ENCODE assay signal across 31 cellular contexts in genomic region chr1:223323491-223324484, GRCh38. TPM values are rescaled to one million over a fixed set of nuclear protein-coding genes. Genes with fewer than 3 reads are reported as not detected.
DNase-seq lines count a peak whose midpoint lies in the region; ATAC-seq and TF ChIP-seq lines count a peak whose summit lies in the region.
"Had no signal": no experiment of that assay in that cellular context is flagged by ENCODE, and none has a peak within 500 bp of the region (broad histone marks: within the 10 kb centered on the region; RNA-seq: fewer than 3 reads in every experiment).

No MANE protein-coding gene starts in this region.

- H3K9me3 Mint-ChIP-seq in activated CD4-positive, alpha-beta memory T cell treated with anti-CD3 and anti-CD28 coated beads for 36 hours, result no peaks in the 10 kb centered on the region
- peaks cover 2% of the 10 kb centered on the region for H3K9me3 Mint-ChIP-seq in activated CD4-positive, alpha-beta memory T cell treated with anti-CD3 and anti-CD28 coated beads, Interleukin-2, amount 10 ng/mL, durations not matched to agents 7 days and 5 days
- H3K9me3 Mint-ChIP-seq in activated CD8-positive, alpha-beta T cell treated with anti-CD3 and anti-CD28 coated beads for 36 hours, result no peaks in the 10 kb centered on the region

- POLR2A ChIA-PET in activated CD4-positive, alpha-beta memory T cell treated with anti-CD3 and anti-CD28 coated beads for 36 hours (lab: Charles Lee), result no interaction called here
- POLR2A ChIA-PET in activated CD4-positive, alpha-beta memory T cell treated with anti-CD3 and anti-CD28 coated beads, Interleukin-2, amount 10 ng/mL, durations not matched to agents 7 days and 5 days (lab: Charles Lee), result no interaction called here
- POLR2A ChIA-PET in activated CD8-positive, alpha-beta T cell treated with anti-CD3 and anti-CD28 coated beads for 36 hours (lab: Charles Lee), result no interaction called here

- CTCF ChIA-PET in activated CD4-positive, alpha-beta memory T cell treated with anti-CD3 and anti-CD28 coated beads for 36 hours (lab: Charles Lee), result interaction anchor here (0.7 to 1.6 kb wide), 2 partner anchors 9 to 173 kb away, joined by 3 to 5 read pairs; no protein-coding TSS in a partner anchor
- CTCF ChIA-PET in activated CD4-positive, alpha-beta memory T cell treated with anti-CD3 and anti-CD28 coated beads, Interleukin-2, amount 10 ng/mL, durations not matched to agents 7 days and 5 days (lab: Charles Lee), result interaction anchor here (1.2 kb wide), 1 partner anchor 200 kb away, joined by 3 read pairs; no protein-coding TSS in a partner anchor
- CTCF ChIA-PET in activated CD8-positive, alpha-beta T cell treated with anti-CD3 and anti-CD28 coated beads for 36 hours (lab: Charles Lee), result interaction anchor here (0.8 to 1.5 kb wide), 5 partner anchors 17 to 333 kb away, joined by 3 to 5 read pairs (median 3); no protein-coding TSS in a partner anchor

- H3K4me1 ChIP-seq in DND-41 (ENCODE audit: insufficient read depth, low read length), result peaks cover 26% of the 10 kb centered on the region
- H3K4me1 ChIP-seq: A549, left lung, Peyer's patch, stomach, tibial artery, vagina had no signal

- H3K4me1 Mint-ChIP-seq in activated CD4-positive, alpha-beta memory T cell treated with anti-CD3 and anti-CD28 coated beads for 36 hours (ENCODE audit: low read depth), result peaks cover 15% of the 10 kb centered on the region
- no peaks in the 10 kb centered on the region for H3K4me1 Mint-ChIP-seq in activated CD4-positive, alpha-beta memory T cell treated with anti-CD3 and anti-CD28 coated beads, Interleukin-2, amount 10 ng/mL, durations not matched to agents 7 days and 5 days
- H3K4me1 Mint-ChIP-seq in activated CD8-positive, alpha-beta T cell treated with anti-CD3 and anti-CD28 coated beads for 36 hours (ENCODE audit: low read depth), result peaks cover 16% of the 10 kb centered on the region
- H3K4me1 Mint-ChIP-seq: memory B cell, neural crest cell had no signal

- H4K20me1 ChIP-seq in DND-41 (ENCODE audit: insufficient read depth, low read length), result no peaks in the 10 kb centered on the region

- no peaks in the 10 kb centered on the region for H3K79me2 ChIP-seq in DND-41 (ENCODE audit: insufficient read depth, low read length)
- H3K79me2 ChIP-seq: parathyroid adenoma had no signal

- H3K4me3 Mint-ChIP-seq in activated CD4-positive, alpha-beta memory T cell treated with anti-CD3 and anti-CD28 coated beads for 36 hours, result no peak overlapping the region
- H3K4me3 Mint-ChIP-seq in activated CD4-positive, alpha-beta memory T cell treated with anti-CD3 and anti-CD28 coated beads, Interleukin-2, amount 10 ng/mL, durations not matched to agents 7 days and 5 days, result no peak overlapping the region
- H3K4me3 Mint-ChIP-seq in activated CD8-positive, alpha-beta T cell treated with anti-CD3 and anti-CD28 coated beads for 36 hours, result no peak overlapping the region
- H3K4me3 Mint-ChIP-seq: memory B cell, neural crest cell had no signal

- ATAC-seq in DND-41 (ENCODE audit: insufficient read depth, low read depth) (peak; percentile 81), omental fat pad (ENCODE audit: low FRiP score) (peak; percentile 28), HG02852 (IDR thresholded peaks at IDR 0.05; ENCODE audit: unreplicated experiment) (no peak)
- peak; percentile 87 for ATAC-seq in activated CD8-positive, alpha-beta T cell treated with anti-CD3 and anti-CD28 coated beads for 36 hours
- ATAC-seq: A549, left lung had no signal

- no peak overlapping the region for H3K27ac Mint-ChIP-seq in activated CD4-positive, alpha-beta memory T cell treated with anti-CD3 and anti-CD28 coated beads for 36 hours
- H3K27ac Mint-ChIP-seq in activated CD4-positive, alpha-beta memory T cell treated with anti-CD3 and anti-CD28 coated beads, Interleukin-2, amount 10 ng/mL, durations not matched to agents 7 days and 5 days, result no peak overlapping the region
- H3K27ac Mint-ChIP-seq in activated CD8-positive, alpha-beta T cell treated with anti-CD3 and anti-CD28 coated beads for 36 hours, result no peak overlapping the region
- H3K27ac Mint-ChIP-seq: memory B cell had no signal

- H3K27me3 Mint-ChIP-seq in activated CD4-positive, alpha-beta memory T cell treated with anti-CD3 and anti-CD28 coated beads for 36 hours, result no peaks in the 10 kb centered on the region
- no peaks in the 10 kb centered on the region for H3K27me3 Mint-ChIP-seq in activated CD4-positive, alpha-beta memory T cell treated with anti-CD3 and anti-CD28 coated beads, Interleukin-2, amount 10 ng/mL, durations not matched to agents 7 days and 5 days
- no peaks in the 10 kb centered on the region for H3K27me3 Mint-ChIP-seq in activated CD8-positive, alpha-beta T cell treated with anti-CD3 and anti-CD28 coated beads for 36 hours

- H3K36me3 Mint-ChIP-seq in activated CD4-positive, alpha-beta memory T cell treated with anti-CD3 and anti-CD28 coated beads for 36 hours, result peaks cover 4% of the 10 kb centered on the region
- H3K36me3 Mint-ChIP-seq in activated CD4-positive, alpha-beta memory T cell treated with anti-CD3 and anti-CD28 coated beads, Interleukin-2, amount 10 ng/mL, durations not matched to agents 7 days and 5 days (ENCODE audit: low read depth), result no peaks in the 10 kb centered on the region
- H3K36me3 Mint-ChIP-seq in activated CD8-positive, alpha-beta T cell treated with anti-CD3 and anti-CD28 coated beads for 36 hours (ENCODE audit: low read depth), result no peaks in the 10 kb centered on the region
- H3K36me3 Mint-ChIP-seq: memory B cell had no signal

- H3K36me3 ChIP-seq in DND-41 (ENCODE audit: insufficient read depth, low read length), result no peaks in the 10 kb centered on the region
- H3K36me3 ChIP-seq: left lung, Peyer's patch, stomach, tibial artery, vagina had no signal

- H3K9ac ChIP-seq in DND-41 (ENCODE audit: low read depth, low read length), result no peak overlapping the region
- H3K9ac ChIP-seq: parathyroid adenoma had no signal

- intact Hi-C loops in activated CD4-positive, alpha-beta memory T cell treated with anti-CD3 and anti-CD28 coated beads for 36 hours (cut with micrococcal nuclease), result no loop called here
- intact Hi-C loops in activated CD8-positive, alpha-beta T cell treated with anti-CD3 and anti-CD28 coated beads for 36 hours (cut with micrococcal nuclease), result no loop called here

- peak overlapping the region; percentile 55 for H3K4me2 ChIP-seq in DND-41 (ENCODE audit: insufficient read depth, low read length)
- H3K4me2 ChIP-seq: A549 had no signal

- H2AFZ ChIP-seq in DND-41 (ENCODE audit: low read depth, low read length), result peak overlapping the region; percentile 43; the same call in 1 of the 2 replicates
- H2AFZ ChIP-seq: parathyroid adenoma had no signal

- H3K27me3 ChIP-seq in DND-41 (ENCODE audit: insufficient read depth, low read length, poor library complexity), result no peaks in the 10 kb centered on the region
- H3K27me3 ChIP-seq: left lung, Peyer's patch, stomach, tibial artery, vagina had no signal

- H3K9me3 ChIP-seq in DND-41 (ENCODE audit: insufficient read depth, low read length, severe bottlenecking), result no peaks in the 10 kb centered on the region
- H3K9me3 ChIP-seq: A549, left lung, Peyer's patch, stomach, tibial artery, vagina had no signal

- peak; percentile 16 for DNase-seq in activated CD4-positive, alpha-beta memory T cell treated with anti-CD3 and anti-CD28 coated beads for 36 hours
- DNase-seq in activated CD4-positive, alpha-beta memory T cell treated with anti-CD3 and anti-CD28 coated beads, Interleukin-2, amount 10 ng/mL, durations not matched to agents 7 days and 5 days, result no peak
- DNase-seq in DND-41, result peak; percentile 52
- peak; percentile 40 for DNase-seq in activated CD8-positive, alpha-beta T cell treated with anti-CD3 and anti-CD28 coated beads for 36 hours
- DNase-seq in omental fat pad (ENCODE audit: low spot score), result no peak
- no peak for DNase-seq in globus pallidus (ENCODE audit: low spot score)
- DNase-seq in islet precursor cell, result no peak
- DNase-seq: activated CD8-positive, alpha-beta memory T cell treated with anti-CD3 and anti-CD28 coated beads, Interleukin-2, amount 50 U/mL, for 4 hours; AML-193; DMS153; effector memory CD4-positive, alpha-beta T cell; glutamatergic neuron; KBM-7; left lung; NCI-H1417 treated with DMSO at 0.1 percent for 48 hours; NCI-H748 treated with DMSO at 0.1 percent for 48 hours; Peyer's patch; retina; SHP77; stomach; T-helper 9 cell; tibial artery had no signal

- peak overlapping the region; percentile 71 for H3K27ac ChIP-seq in DND-41 (ENCODE audit: low read length)
- H3K27ac ChIP-seq: A549, coronary artery, left lung, parathyroid adenoma, Peyer's patch, skin epidermis, stomach, tibial artery, vagina had no signal

- TF ChIP-seq CTCF in DND-41 (IDR thresholded peaks at IDR 0.05; ENCODE audit: borderline replicate concordance, extremely low read depth, low read length, poor library complexity, severe bottlenecking), result no peak
- no peak for TF ChIP-seq CTCF in activated CD8-positive, alpha-beta T cell treated with anti-CD3 and anti-CD28 coated beads for 36 hours (IDR thresholded peaks at IDR 0.05)
- no peak for TF ChIP-seq CTCF in omental fat pad (IDR thresholded peaks at IDR 0.05)

- H3K4me3 ChIP-seq in DND-41 (ENCODE audit: low read depth in 1 of 2, low read length in 2 of 2), result no peak overlapping the region
- H3K4me3 ChIP-seq: A549, coronary artery, left lung, Peyer's patch, skin epidermis, stomach, tibial artery, vagina had no signal

RNA-seq across cellular contexts. Expression of gene SUSD4, which starts 40.2 kb away (rescaled TPM):
- total RNA-seq in activated CD4-positive, alpha-beta memory T cell treated with anti-CD3 and anti-CD28 coated beads for 36 hours, result under 1 TPM; 0.82 to 0.83 TPM
- total RNA-seq in activated CD4-positive, alpha-beta memory T cell treated with anti-CD3 and anti-CD28 coated beads, Interleukin-2, amount 10 ng/mL, durations not matched to agents 7 days and 5 days, result under 1 TPM; 0.23 to 0.28 TPM
- total RNA-seq in activated CD8-positive, alpha-beta T cell treated with anti-CD3 and anti-CD28 coated beads for 36 hours, result under 1 TPM; 0.29 to 0.43 TPM
- total RNA-seq in omental fat pad, result 1 to 10 TPM in 2 of 4 donors, under 1 TPM in 2; 0.24 to 3.2 (median 0.90) TPM
- total RNA-seq: G401 had no signal

Comparison
In these comparisons a context has a peak if more than half of its experiments do, and no peak if none do; other contexts are left out.
1. DNase-seq: peak in activated CD4-positive, alpha-beta memory T cell treated with anti-CD3 and anti-CD28 coated beads for 36 hours (single experiment), DND-41 (single experiment) and activated CD8-positive, alpha-beta T cell treated with anti-CD3 and anti-CD28 coated beads for 36 hours (single experiment); none in activated CD4-positive, alpha-beta memory T cell treated with anti-CD3 and anti-CD28 coated beads, Interleukin-2, amount 10 ng/mL, durations not matched to agents 7 days and 5 days (single experiment), omental fat pad (single experiment), globus pallidus (single experiment) and islet precursor cell (single experiment).